Comparison of ENCODE assay signal across 18 cellular contexts in the genomic region with DNA sequence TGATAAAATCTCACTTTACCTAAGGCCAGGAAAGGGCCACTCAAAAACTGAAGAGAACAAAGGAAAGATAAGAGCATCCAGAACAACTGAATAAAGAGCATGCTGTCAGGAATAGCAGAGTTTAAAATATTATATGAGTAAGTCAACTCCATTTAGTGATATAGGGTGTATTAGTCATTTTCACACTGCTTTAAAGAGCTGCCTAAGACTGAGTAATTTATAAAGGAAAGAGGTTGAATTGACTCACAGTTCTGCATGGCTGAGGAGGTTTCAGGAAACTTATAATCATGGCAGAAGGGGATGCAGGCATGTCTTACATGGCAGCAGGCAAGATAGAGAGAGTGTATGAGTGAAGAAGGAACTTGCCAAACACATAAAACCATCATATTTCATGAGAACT.
A peak's percentile ranks its signal among the peaks of the same experiment; 100 is the strongest.
DNase-seq lines count a peak whose midpoint lies in the region; ATAC-seq, FAIRE-seq and TF ChIP-seq lines count a peak whose summit lies in the region.
"Had no signal": no experiment of that assay in that cellular context is flagged by ENCODE, and none has a peak within 500 bp of the region (broad histone marks: within the 10 kb centered on the region; RNA-seq: fewer than 3 reads in every experiment).

No MANE protein-coding gene starts in this region.

- no peak overlapping the region for H3K9ac ChIP-seq in GM23248

- no peak for TF ChIP-seq CTCF in foreskin keratinocyte (conservative IDR thresholded peaks at IDR 0.05)

- FAIRE-seq in RCC 7860 (lab: Jason Lieb, UNC): no peak
- FAIRE-seq: A204.1, G401.6, GM12891 had no signal

- no peak overlapping the region for H3K4me2 ChIP-seq in GM23248 (ENCODE audit: unreplicated experiment)

- H3K27ac ChIP-seq in GM23248: no peak overlapping the region
- no peak overlapping the region for H3K27ac ChIP-seq in foreskin keratinocyte

- no peaks in the 10 kb centered on the region for H3K27me3 Mint-ChIP-seq in activated T-cell treated with anti-CD3 and anti-CD28 coated beads, Interleukin-2, amount 50 U/mL, for 24 hours
- H3K27me3 Mint-ChIP-seq in activated T-helper 2 cell treated with anti-CD3 and anti-CD28 coated beads, Interferon-gamma antibody, Interleukin-2, Interleukin-4, amounts not matched to agents 10 μg/mL and 5 μg/mL and 100 μg/mL, durations not matched to agents 14 hours and 24 hours and 36 hours (ENCODE audit: low read depth): no peaks in the 10 kb centered on the region

- H3K36me3 Mint-ChIP-seq in activated T-cell treated with anti-CD3 and anti-CD28 coated beads, Interleukin-2, amount 50 U/mL, for 24 hours (ENCODE audit: low read depth): peaks cover 8% of the 10 kb centered on the region
- H3K36me3 Mint-ChIP-seq in activated T-helper 2 cell treated with anti-CD3 and anti-CD28 coated beads, Interferon-gamma antibody, Interleukin-2, Interleukin-4, amounts not matched to agents 10 μg/mL and 5 μg/mL and 100 μg/mL, durations not matched to agents 14 hours and 24 hours and 36 hours (ENCODE audit: low read depth): no peaks in the 10 kb centered on the region

- intact Hi-C loops in activated T-helper 2 cell treated with anti-CD3 and anti-CD28 coated beads, Interferon-gamma antibody, Interleukin-2, Interleukin-4, amounts not matched to agents 10 μg/mL and 5 μg/mL and 100 μg/mL, durations not matched to agents 14 hours and 24 hours and 36 hours (cut with micrococcal nuclease): no loop called here

- no peaks in the 10 kb centered on the region for H4K20me1 ChIP-seq in GM23248 (ENCODE audit: insufficient read depth)

- no peaks in the 10 kb centered on the region for H3K79me2 ChIP-seq in GM23248 (ENCODE audit: insufficient read depth)

- H3K9me3 Mint-ChIP-seq in activated T-cell treated with anti-CD3 and anti-CD28 coated beads, Interleukin-2, amount 50 U/mL, for 24 hours: peaks cover 30% of the 10 kb centered on the region
- H3K9me3 Mint-ChIP-seq in activated T-helper 2 cell treated with anti-CD3 and anti-CD28 coated beads, Interferon-gamma antibody, Interleukin-2, Interleukin-4, amounts not matched to agents 10 μg/mL and 5 μg/mL and 100 μg/mL, durations not matched to agents 14 hours and 24 hours and 36 hours: peaks cover 13% of the 10 kb centered on the region

- no peaks in the 10 kb centered on the region for H3F3A ChIP-seq in GM23248 (ENCODE audit: insufficient read depth)

- no peaks in the 10 kb centered on the region for H3K9me3 ChIP-seq in GM23248 (ENCODE audit: low read depth)

- peak overlapping the region; percentile 22 for H3K27ac Mint-ChIP-seq in activated T-cell treated with anti-CD3 and anti-CD28 coated beads, Interleukin-2, amount 50 U/mL, for 24 hours
- no peak overlapping the region for H3K27ac Mint-ChIP-seq in activated T-helper 2 cell treated with anti-CD3 and anti-CD28 coated beads, Interferon-gamma antibody, Interleukin-2, Interleukin-4, amounts not matched to agents 10 μg/mL and 5 μg/mL and 100 μg/mL, durations not matched to agents 14 hours and 24 hours and 36 hours

- H3K4me1 ChIP-seq in GM23248 (ENCODE audit: insufficient read depth) (peaks cover 12% of the 10 kb centered on the region; the same call in 1 of the 2 replicates), foreskin keratinocyte (no peaks in the 10 kb centered on the region)

- peaks cover 5% of the 10 kb centered on the region for H3K4me1 Mint-ChIP-seq in activated T-cell treated with anti-CD3 and anti-CD28 coated beads, Interleukin-2, amount 50 U/mL, for 24 hours (ENCODE audit: low read depth)
- H3K4me1 Mint-ChIP-seq in activated T-helper 2 cell treated with anti-CD3 and anti-CD28 coated beads, Interferon-gamma antibody, Interleukin-2, Interleukin-4, amounts not matched to agents 10 μg/mL and 5 μg/mL and 100 μg/mL, durations not matched to agents 14 hours and 24 hours and 36 hours (ENCODE audit: low read depth): no peaks in the 10 kb centered on the region

- H3K9me2 ChIP-seq in GM23248 (ENCODE audit: insufficient read depth): no peaks in the 10 kb centered on the region

- H2AFZ ChIP-seq in GM23248: no peak overlapping the region

- in situ Hi-C loops in GM23248 (cut with MboI): no loop called here

- DNase-seq in activated T-cell treated with anti-CD3 and anti-CD28 coated beads, Interleukin-2, amount 50 U/mL, for 24 hours: no peak
- no peak for DNase-seq in activated T-cell treated with anti-CD3 and anti-CD28 coated beads for 4 hours
- DNase-seq in GM23248: peak; percentile 18
- DNase-seq in RCC 7860 (ENCODE audit: low spot score): peak; percentile 46
- peak; percentile 21 to 59 for DNase-seq in foreskin keratinocyte
- no peak for DNase-seq in SIG-M5 (lab: John Stamatoyannopoulos, UW)
- no peak for DNase-seq in HuH-7.5 (ENCODE audit: low spot score)
- no peak for DNase-seq in activated T-helper 2 cell treated with anti-CD3 and anti-CD28 coated beads, Interferon-gamma antibody, Interleukin-2, Interleukin-4, amounts not matched to agents 10 μg/mL and 5 μg/mL and 100 μg/mL, durations not matched to agents 14 hours and 24 hours and 36 hours (ENCODE audit: low spot score)
- DNase-seq: DMS53, GOT3, NCI-H1105 treated with DMSO at 0.1 percent for 48 hours, NCI-H187 treated with DMSO at 0.1 percent for 48 hours, NCI-H2171, NCI-H774, Right ventricle myocardium superior had no signal

- ATAC-seq in foreskin keratinocyte: peak; percentile 73

- no peak overlapping the region for H3K4me3 ChIP-seq in GM23248

- no peaks in the 10 kb centered on the region for H3K36me3 ChIP-seq in GM23248 (ENCODE audit: low read depth)

- H3K4me3 Mint-ChIP-seq in activated T-cell treated with anti-CD3 and anti-CD28 coated beads, Interleukin-2, amount 50 U/mL, for 24 hours: no peak overlapping the region
- H3K4me3 Mint-ChIP-seq in activated T-helper 2 cell treated with anti-CD3 and anti-CD28 coated beads, Interferon-gamma antibody, Interleukin-2, Interleukin-4, amounts not matched to agents 10 μg/mL and 5 μg/mL and 100 μg/mL, durations not matched to agents 14 hours and 24 hours and 36 hours (ENCODE audit: low read depth): no peak overlapping the region

- H3K27me3 ChIP-seq in GM23248 (replicated peaks; ENCODE audit: insufficient read depth): no peaks in the 10 kb centered on the region
- no peaks in the 10 kb centered on the region for H3K27me3 ChIP-seq in foreskin keratinocyte

Comparison
In these comparisons a context has a peak if more than half of its experiments do, and no peak if none do; other contexts are left out.
1. DNase-seq: peak in GM23248 (single experiment), RCC 7860 (single experiment) and foreskin keratinocyte (2 of 2); none in activated T-cell treated with anti-CD3 and anti-CD28 coated beads, Interleukin-2, amount 50 U/mL, for 24 hours (single experiment), activated T-cell treated with anti-CD3 and anti-CD28 coated beads for 4 hours (single experiment), SIG-M5 (single experiment), HuH-7.5 (single experiment) and activated T-helper 2 cell treated with anti-CD3 and anti-CD28 coated beads, Interferon-gamma antibody, Interleukin-2, Interleukin-4, amounts not matched to agents 10 μg/mL and 5 μg/mL and 100 μg/mL, durations not matched to agents 14 hours and 24 hours and 36 hours (single experiment).